ENCODE assay signal across 17 cellular contexts in the genomic region with DNA sequence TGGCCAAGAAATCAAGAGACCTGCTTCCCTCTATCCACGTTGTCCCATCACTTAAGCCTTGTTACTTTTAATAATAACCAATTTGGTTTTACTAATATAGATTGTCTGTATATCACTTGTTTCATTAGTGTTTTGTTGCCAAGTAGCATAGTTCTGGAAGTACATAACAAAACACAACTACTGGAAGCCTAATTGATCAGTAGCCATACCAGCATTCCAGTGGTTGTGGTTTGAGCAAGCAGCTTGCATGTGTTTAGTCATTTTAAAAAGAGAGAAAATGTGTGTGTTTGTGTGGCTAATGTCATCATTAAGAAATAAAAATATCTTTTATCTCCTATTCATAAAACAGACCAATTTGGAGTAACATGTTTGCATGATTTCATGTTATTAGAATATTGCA.
DNase-seq lines count a peak whose midpoint lies in the region; TF ChIP-seq lines count a peak whose summit lies in the region.
"Had no signal": no experiment of that assay in that cellular context is flagged by ENCODE, and none has a peak within 500 bp of the region (broad histone marks: within the 10 kb centered on the region; RNA-seq: fewer than 3 reads in every experiment).

No MANE protein-coding gene starts in this region.

- H3K4me3 ChIP-seq in breast epithelium (no peak overlapping the region), astrocyte of the spinal cord (ENCODE audit: low read depth, low read length) (no peak overlapping the region), tibial nerve (no peak overlapping the region), SK-N-SH (ENCODE audit: low read depth in 2 of 2, low read length in 1 of 2) (no peak overlapping the region)
- H3K4me3 ChIP-seq: heart left ventricle, left lung had no signal

- no peaks in the 10 kb centered on the region for H3K4me1 ChIP-seq in breast epithelium
- H3K4me1 ChIP-seq in tibial nerve = peaks cover 0 to 40% (median 8%) of the 10 kb centered on the region in 4 donors
- H3K4me1 ChIP-seq in SK-N-SH (ENCODE audit: control insufficient read depth in 1 of 2, insufficient read depth in 2 of 2, low read depth in 1 of 2, low read length in 1 of 2) = no peaks in the 10 kb centered on the region; a peak in 1 of 4 replicates
- H3K4me1 ChIP-seq: heart left ventricle, left lung had no signal

- no peaks in the 10 kb centered on the region for H3K27me3 Mint-ChIP-seq in MCF 10A (ENCODE audit: insufficient read depth, unreplicated experiment)

- H3K4me2 ChIP-seq in SK-N-SH = no peak overlapping the region

- no peaks in the 10 kb centered on the region for H3K36me3 Mint-ChIP-seq in MCF 10A (ENCODE audit: insufficient read depth, unreplicated experiment)

- TF ChIP-seq CTCF in MCF 10A (IDR thresholded peaks at IDR 0.05; ENCODE audit: unreplicated experiment) (no peak), breast epithelium (IDR thresholded peaks at IDR 0.05) (no peak), astrocyte of the spinal cord (IDR thresholded peaks at IDR 0.05; ENCODE audit: low read depth, low read length) (no peak), GM10248 (IDR thresholded peaks at IDR 0.05; ENCODE audit: control extremely low read depth, extremely low read depth, low read depth, missing control alignments) (no peak), tibial nerve (IDR thresholded peaks at IDR 0.05) (no peak), SK-N-SH (IDR thresholded peaks at IDR 0.05) (no peak)

- no TSS peak for BruUV-seq in MCF 10A (replicated peaks; lab: Mats Ljungman, UMichigan)

- no peaks in the 10 kb centered on the region for H3K79me2 ChIP-seq in SK-N-SH (ENCODE audit: insufficient read depth)

- H3K36me3 ChIP-seq in breast epithelium (no peaks in the 10 kb centered on the region), tibial nerve (no peaks in the 10 kb centered on the region), SK-N-SH (replicated peaks in 1 of 2; ENCODE audit: control insufficient read depth in 1 of 2, insufficient read depth in 2 of 2, low read length in 1 of 2) (no peaks in the 10 kb centered on the region)
- H3K36me3 ChIP-seq: heart left ventricle, left lung had no signal

- CTCF ChIA-PET in MCF 10A (lab: Yijun Ruan, JAX) (interaction anchor here (0.7 kb wide), 1 partner anchor 184 kb away, joined by 3 read pairs; a partner anchor contains a TSS), GM10248 (lab: Yijun Ruan, JAX) (no interaction called here), SK-N-SH (lab: Yijun Ruan, JAX) (no interaction called here)

- no peak overlapping the region for H3K9ac ChIP-seq in SK-N-SH

- intact Hi-C loops in MCF 10A (cut with micrococcal nuclease) = no loop called here
- intact Hi-C loops in breast epithelium (cut with DNase I; ENCODE audit: low total_unique reads) = no loop called here

- TF ChIP-seq POLR2A in breast epithelium (IDR thresholded peaks at IDR 0.05) = no peak
- no peak for TF ChIP-seq POLR2A in tibial nerve (IDR thresholded peaks at IDR 0.05)

- H3K9me3 ChIP-seq in breast epithelium = no peaks in the 10 kb centered on the region
- H3K9me3 ChIP-seq in tibial nerve = no peaks in the 10 kb centered on the region
- no peaks in the 10 kb centered on the region for H3K9me3 ChIP-seq in SK-N-SH
- H3K9me3 ChIP-seq: heart left ventricle, left lung had no signal

- no peak for DNase-seq in MCF 10A (ENCODE audit: unreplicated experiment)
- no peak for DNase-seq in breast epithelium (ENCODE audit: low spot score in 2 of 2)
- DNase-seq in astrocyte of the spinal cord (ENCODE audit: low read depth, low spot score) = peak; percentile 87
- peak; percentile 72 for DNase-seq in glomerular visceral epithelial cell (ENCODE audit: extremely low spot score)
- no peak for DNase-seq in GM19240 (ENCODE audit: insufficient read length, low spot score)
- DNase-seq in GM10248 (ENCODE audit: extremely low spot score) = no peak
- no peak for DNase-seq in tibial nerve (ENCODE audit: low spot score in 2 of 2)
- no peak for DNase-seq in SK-N-SH
- DNase-seq: activated naive CD4-positive, alpha-beta T cell treated with Interleukin-2 at 50 U/mL for 16 hours; heart left ventricle; left lung; NCI-H1930; NCI-H69; posterior cingulate gyrus; T-helper 2 cell had no signal

- H3K9me3 Mint-ChIP-seq in MCF 10A (ENCODE audit: unreplicated experiment) = no peaks in the 10 kb centered on the region

- in situ Hi-C loops in astrocyte of the spinal cord (cut with HindIII; ENCODE audit: low sequenced_read_pairs) = no loop called here

- no peaks in the 10 kb centered on the region for H4K20me1 ChIP-seq in SK-N-SH (ENCODE audit: insufficient read depth)

- no peaks in the 10 kb centered on the region for H3F3A ChIP-seq in SK-N-SH (replicated peaks; ENCODE audit: insufficient read depth)

- no peak overlapping the region for H3K4me3 Mint-ChIP-seq in MCF 10A (ENCODE audit: unreplicated experiment)

- POLR2A ChIA-PET in MCF 10A (lab: Yijun Ruan, JAX) (interaction anchor here (2.4 kb wide), 1 partner anchor 70 kb away, joined by 9 read pairs; a partner anchor contains a TSS), GM10248 (lab: Yijun Ruan, JAX) (no interaction called here), SK-N-SH (lab: Yijun Ruan, JAX) (no interaction called here)

- H2AFZ ChIP-seq in SK-N-SH (ENCODE audit: low read depth) = no peak overlapping the region

- TF ChIP-seq EP300 in tibial nerve (IDR thresholded peaks at IDR 0.05) (no peak), SK-N-SH (IDR thresholded peaks at IDR 0.05; ENCODE audit: borderline replicate concordance in 1 of 2, low read depth in 1 of 2, low read length in 1 of 2) (no peak)

- no peak for TF ChIP-seq RAD21 in SK-N-SH (IDR thresholded peaks at IDR 0.05; ENCODE audit: low read length)

- no peaks in the 10 kb centered on the region for H3K27me3 ChIP-seq in breast epithelium
- H3K27me3 ChIP-seq in tibial nerve = no peaks in the 10 kb centered on the region
- H3K27me3 ChIP-seq in SK-N-SH (ENCODE audit: insufficient read depth) = no peaks in the 10 kb centered on the region
- H3K27me3 ChIP-seq: heart left ventricle, left lung had no signal

- H3K4me1 Mint-ChIP-seq in MCF 10A (ENCODE audit: insufficient read depth, unreplicated experiment) = peaks cover 13% of the 10 kb centered on the region

- no peaks in the 10 kb centered on the region for H3K9me2 ChIP-seq in SK-N-SH

- 71 to 73% methylated on average over 1 of the region's 1 CpG for WGBS in tibial nerve, 2 donors
- 90% methylated on average over 1 of the region's 1 CpG for WGBS in SK-N-SH (ENCODE audit: low lambda C conversion rate)

- no peak overlapping the region for H3K27ac ChIP-seq in breast epithelium
- H3K27ac ChIP-seq in tibial nerve = no peak overlapping the region
- no peak overlapping the region for H3K27ac ChIP-seq in SK-N-SH (ENCODE audit: low read depth in 2 of 2, low read length in 1 of 2)
- H3K27ac ChIP-seq: 22Rv1, heart left ventricle, left lung, RWPE1 had no signal

- peak overlapping the region; percentile 66 for H3K27ac Mint-ChIP-seq in MCF 10A (ENCODE audit: low read depth, unreplicated experiment)

TF ChIP-seq in SK-N-SH, 30 proteins besides CTCF, POLR2A, EP300 and RAD21:
- TF ChIP-seq TAF1 (IDR thresholded peaks at IDR 0.05; ENCODE audit: borderline replicate concordance, low read depth, low read length) = no peak
- no peak for TF ChIP-seq POLR2AphosphoS5 (IDR thresholded peaks at IDR 0.05; ENCODE audit: low read depth, low read length)
- TF ChIP-seq MXI1 (IDR thresholded peaks at IDR 0.05; ENCODE audit: low read depth, low read length) = no peak
- TF ChIP-seq NRF1 (IDR thresholded peaks at IDR 0.05; ENCODE audit: low read depth, low read length) = no peak
- TF ChIP-seq RFX5 (IDR thresholded peaks at IDR 0.05; ENCODE audit: low read length) = no peak
- TF ChIP-seq CHD2 (IDR thresholded peaks at IDR 0.05; ENCODE audit: low read length, partially characterized antibody) = no peak
- no peak for TF ChIP-seq NFIC (IDR thresholded peaks at IDR 0.05; ENCODE audit: borderline replicate concordance)
- TF ChIP-seq RXRA (IDR thresholded peaks at IDR 0.05; ENCODE audit: borderline replicate concordance, low read depth) = no peak

Comparison
In these comparisons a context has a peak if more than half of its experiments do, and no peak if none do; other contexts are left out.
1. DNase-seq: peak in astrocyte of the spinal cord (single experiment) and glomerular visceral epithelial cell (single experiment); none in MCF 10A (single experiment), breast epithelium (0 of 2), GM19240 (single experiment), GM10248 (single experiment), tibial nerve (0 of 2) and SK-N-SH (single experiment).